ENCODE assay signal across 11 cellular contexts in the genomic region with DNA sequence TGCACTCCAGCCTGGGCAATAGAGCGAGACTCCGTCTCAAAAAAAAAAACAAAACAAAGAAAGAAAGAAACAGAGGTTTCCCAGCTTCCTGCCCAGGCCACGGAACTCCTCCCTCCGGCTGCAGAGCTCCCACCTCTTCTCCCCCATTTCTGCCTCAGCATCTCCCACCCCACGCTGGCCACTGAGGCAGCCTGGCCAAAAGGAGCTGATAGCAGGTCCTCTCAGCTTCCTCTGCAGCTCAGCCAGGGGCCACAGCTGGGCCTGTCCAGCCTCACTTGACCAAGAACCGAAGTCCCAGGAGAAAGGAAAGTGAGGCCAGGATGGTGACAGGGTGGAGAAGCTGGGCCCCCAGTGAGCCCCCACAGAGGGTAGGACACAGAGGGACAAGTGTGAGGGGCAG. TPM values are rescaled to one million over a fixed set of nuclear protein-coding genes. Genes with fewer than 3 reads are reported as not detected.
DNase-seq lines count a peak whose midpoint lies in the region; ATAC-seq and TF ChIP-seq lines count a peak whose summit lies in the region.
"Had no signal": no experiment of that assay in that cellular context is flagged by ENCODE, and none has a peak within 500 bp of the region (broad histone marks: within the 10 kb centered on the region; RNA-seq: fewer than 3 reads in every experiment).

No MANE protein-coding gene starts in this region.

- DNase-seq in MM.1S, result no peak
- DNase-seq in trophoblast cell, result no peak
- DNase-seq in endothelial cell (ENCODE audit: low spot score), result no peak
- DNase-seq in GM19240 (ENCODE audit: insufficient read length, low spot score), result no peak
- DNase-seq in COLO829 (ENCODE audit: low spot score), result no peak
- DNase-seq: cortex of kidney, NCI-H524 treated with DMSO at 0.1 percent for 48 hours, T-helper 1 cell had no signal

- no peaks in the 10 kb centered on the region for H4K20me1 ChIP-seq in BLaER1 treated with 17β-estradiol and CSF1 and Interleukin-3, amounts not matched to agents 10 nM and 100 nM
- no peaks in the 10 kb centered on the region for H4K20me1 ChIP-seq in MM.1S (ENCODE audit: insufficient read depth, low read length)

- no peaks in the 10 kb centered on the region for H3K9me2 ChIP-seq in MM.1S (replicated peaks; ENCODE audit: insufficient read depth, low read length)

- H2BK5ac ChIP-seq in trophoblast cell (ENCODE audit: low read depth, low read length, poor library complexity), result peak overlapping the region; percentile 71

- H3K27ac ChIP-seq in BLaER1 treated with 17β-estradiol and CSF1 and Interleukin-3, amounts not matched to agents 10 nM and 100 nM, result peak overlapping the region; percentile 90 to 97 (median 94)
- peak overlapping the region; percentile 59; the same call in 1 of the 2 replicates for H3K27ac ChIP-seq in MM.1S (ENCODE audit: low read length)
- H3K27ac ChIP-seq in trophoblast cell (ENCODE audit: low read depth, low read length), result peak overlapping the region; percentile 81

- peak overlapping the region; percentile 91 for H3K27ac Mint-ChIP-seq in dendritic cell treated with granulocyte-macrophage colony-stimulating factor and Interleukin-4, amounts not matched to agents 40 ng/mL and 50 ng/mL, for 4 days
- H3K27ac Mint-ChIP-seq in endothelial cell (ENCODE audit: unreplicated experiment), result no peak overlapping the region

- peak overlapping the region; percentile 87 for H2BK12ac ChIP-seq in trophoblast cell (ENCODE audit: low read length)

- peak overlapping the region; percentile 97 for H3K14ac ChIP-seq in trophoblast cell (ENCODE audit: low read length)

- ATAC-seq in HG02852 (IDR thresholded peaks at IDR 0.05; ENCODE audit: unreplicated experiment), result no peak

- H4K91ac ChIP-seq in trophoblast cell (ENCODE audit: low read depth, low read length), result peak overlapping the region; percentile 94

- no peak overlapping the region for H3K23ac ChIP-seq in trophoblast cell (ENCODE audit: low read length)

- H3K4me1 ChIP-seq in BLaER1 treated with 17β-estradiol and CSF1 and Interleukin-3, amounts not matched to agents 10 nM and 100 nM, result peaks cover 33 to 86% (median 57%) of the 10 kb centered on the region in 10 experiments
- H3K4me1 ChIP-seq in MM.1S (ENCODE audit: low read length) (peaks cover 13% of the 10 kb centered on the region), trophoblast cell (ENCODE audit: control insufficient read depth in 1 of 2, insufficient read depth in 2 of 2, low read length in 2 of 2) (peaks cover 12% of the 10 kb centered on the region in 2 experiments)

- peak overlapping the region; percentile 61 to 95 (median 81) for H3K4me2 ChIP-seq in BLaER1 treated with 17β-estradiol and CSF1 and Interleukin-3, amounts not matched to agents 10 nM and 100 nM
- H3K4me2 ChIP-seq in MM.1S (ENCODE audit: low read depth, low read length) (no peak overlapping the region), trophoblast cell (ENCODE audit: low read length) (peak overlapping the region; percentile 29)

- H3K4me3 ChIP-seq in BLaER1 treated with 17β-estradiol and CSF1 and Interleukin-3, amounts not matched to agents 10 nM and 100 nM, result peak overlapping the region in 3 of 10 experiments; percentile 0 to 51 (median 6); a peak in 2 of 20 replicates
- no peak overlapping the region for H3K4me3 ChIP-seq in MM.1S (ENCODE audit: low read length)
- no peak overlapping the region for H3K4me3 ChIP-seq in trophoblast cell (ENCODE audit: low read depth, low read length)

- H3K9ac ChIP-seq in BLaER1 treated with 17β-estradiol and CSF1 and Interleukin-3, amounts not matched to agents 10 nM and 100 nM, result peak overlapping the region; percentile 61 to 85 (median 79)
- peak overlapping the region; percentile 5; the same call in 1 of the 2 replicates for H3K9ac ChIP-seq in MM.1S (ENCODE audit: low read length)
- H3K9ac ChIP-seq in trophoblast cell (ENCODE audit: low read length), result no peak overlapping the region

- H3K9me3 ChIP-seq in BLaER1 treated with 17β-estradiol and CSF1 and Interleukin-3, amounts not matched to agents 10 nM and 100 nM (replicated peaks in 1 of 11), result peaks cover 0 to 12% (median 9%) of the 10 kb centered on the region in 11 experiments; a peak in 17 of 22 replicates
- H3K9me3 ChIP-seq in MM.1S (replicated peaks; ENCODE audit: insufficient read depth, low read length) (no peaks in the 10 kb centered on the region), trophoblast cell (ENCODE audit: insufficient read depth, low read depth, low read length) (peaks cover 3% of the 10 kb centered on the region)

- intact Hi-C loops in dendritic cell treated with granulocyte-macrophage colony-stimulating factor and Interleukin-4, amounts not matched to agents 40 ng/mL and 50 ng/mL, for 4 days (cut with micrococcal nuclease), result loop anchor here (1.0 kb wide), 1 partner anchor 26 kb away; no protein-coding TSS in a partner anchor

- H3K4ac ChIP-seq in trophoblast cell (ENCODE audit: low read depth, low read length), result peak overlapping the region; percentile 87

- no peak overlapping the region for H3K4me3 Mint-ChIP-seq in dendritic cell treated with granulocyte-macrophage colony-stimulating factor and Interleukin-4, amounts not matched to agents 40 ng/mL and 50 ng/mL, for 4 days
- no peak overlapping the region for H3K4me3 Mint-ChIP-seq in endothelial cell (ENCODE audit: unreplicated experiment)

- peak overlapping the region; percentile 61 for H4K12ac ChIP-seq in trophoblast cell (ENCODE audit: low read depth, low read length)

- H3K9me3 Mint-ChIP-seq in dendritic cell treated with granulocyte-macrophage colony-stimulating factor and Interleukin-4, amounts not matched to agents 40 ng/mL and 50 ng/mL, for 4 days, result no peaks in the 10 kb centered on the region
- no peaks in the 10 kb centered on the region for H3K9me3 Mint-ChIP-seq in endothelial cell (ENCODE audit: unreplicated experiment)

- H3K36me3 ChIP-seq in BLaER1 treated with 17β-estradiol and CSF1 and Interleukin-3, amounts not matched to agents 10 nM and 100 nM, result no peaks in the 10 kb centered on the region; a peak in 1 of 22 replicates
- H3K36me3 ChIP-seq in MM.1S (replicated peaks; ENCODE audit: insufficient read depth, low read length) (no peaks in the 10 kb centered on the region), trophoblast cell (ENCODE audit: control insufficient read depth in 1 of 2, insufficient read depth in 2 of 2, low read length in 2 of 2) (no peaks in the 10 kb centered on the region)

- no CpG with 5 or more reads among the region's 6 CpGs for WGBS in trophoblast cell (ENCODE audit: extremely low coverage, insufficient coverage, insufficient read length)

- H4K8ac ChIP-seq in trophoblast cell (ENCODE audit: low read depth, low read length), result peak overlapping the region; percentile 77

- peaks cover 21% of the 10 kb centered on the region for H3K79me1 ChIP-seq in trophoblast cell (ENCODE audit: low read length)

- no peaks in the 10 kb centered on the region for H3K36me3 Mint-ChIP-seq in dendritic cell treated with granulocyte-macrophage colony-stimulating factor and Interleukin-4, amounts not matched to agents 40 ng/mL and 50 ng/mL, for 4 days (ENCODE audit: low read depth)
- H3K36me3 Mint-ChIP-seq in endothelial cell (ENCODE audit: low read depth, unreplicated experiment), result no peaks in the 10 kb centered on the region

- H2AK5ac ChIP-seq in trophoblast cell (ENCODE audit: low read length), result peak overlapping the region; percentile 40

- peaks cover under 1% of the 10 kb centered on the region for H3K27me3 Mint-ChIP-seq in dendritic cell treated with granulocyte-macrophage colony-stimulating factor and Interleukin-4, amounts not matched to agents 40 ng/mL and 50 ng/mL, for 4 days
- H3K27me3 Mint-ChIP-seq in endothelial cell (ENCODE audit: unreplicated experiment), result peaks cover 6% of the 10 kb centered on the region

- no peak for TF ChIP-seq CTCF in MM.1S (IDR thresholded peaks at IDR 0.05; ENCODE audit: low read length)
- TF ChIP-seq CTCF in endothelial cell (IDR thresholded peaks at IDR 0.05; ENCODE audit: unreplicated experiment), result no peak

- no peaks in the 10 kb centered on the region for H3K27me3 ChIP-seq in BLaER1 treated with 17β-estradiol and CSF1 and Interleukin-3, amounts not matched to agents 10 nM and 100 nM
- H3K27me3 ChIP-seq in MM.1S (replicated peaks; ENCODE audit: insufficient read depth, low read length) (no peaks in the 10 kb centered on the region), trophoblast cell (ENCODE audit: insufficient read depth, low read length) (no peaks in the 10 kb centered on the region)

- no peaks in the 10 kb centered on the region for H3F3A ChIP-seq in MM.1S (ENCODE audit: insufficient read depth, low read length)

- H3K18ac ChIP-seq in trophoblast cell (ENCODE audit: low read length), result peak overlapping the region; percentile 82

- H2AFZ ChIP-seq in MM.1S (ENCODE audit: low read length) (peak overlapping the region; percentile 40; the same call in 1 of the 2 replicates), trophoblast cell (ENCODE audit: insufficient read depth, low read length, poor library complexity) (peak overlapping the region; percentile 12)

- H3K79me2 ChIP-seq in MM.1S (ENCODE audit: low read length) (no peaks in the 10 kb centered on the region), trophoblast cell (ENCODE audit: control insufficient read depth, insufficient read depth, low read length, poor library complexity) (peaks cover 2% of the 10 kb centered on the region)

- peak overlapping the region; percentile 96 for H2BK120ac ChIP-seq in trophoblast cell (ENCODE audit: insufficient read depth, low read length, poor library complexity)

- peaks cover 62% of the 10 kb centered on the region for H3K4me1 Mint-ChIP-seq in dendritic cell treated with granulocyte-macrophage colony-stimulating factor and Interleukin-4, amounts not matched to agents 40 ng/mL and 50 ng/mL, for 4 days (ENCODE audit: low read depth)
- no peaks in the 10 kb centered on the region for H3K4me1 Mint-ChIP-seq in endothelial cell (ENCODE audit: unreplicated experiment)

RNA-seq across cellular contexts. Expression of gene CD9, which starts 33.4 kb away (rescaled TPM):
- 675 and 739 TPM in 2 replicates for polyA plus RNA-seq in trophoblast cell (2013)
- 67.2 TPM for total RNA-seq in endothelial cell (ENCODE audit: unreplicated experiment)

RNA-seq across cellular contexts. Expression of gene VWF, which starts 42.3 kb away (rescaled TPM):
- 0.82 and 1.1 TPM in 2 replicates for polyA plus RNA-seq in trophoblast cell (2013)
- 56.0 TPM for total RNA-seq in endothelial cell (ENCODE audit: unreplicated experiment)
